ENCODE assay signal across 13 cellular contexts in the genomic region with DNA sequence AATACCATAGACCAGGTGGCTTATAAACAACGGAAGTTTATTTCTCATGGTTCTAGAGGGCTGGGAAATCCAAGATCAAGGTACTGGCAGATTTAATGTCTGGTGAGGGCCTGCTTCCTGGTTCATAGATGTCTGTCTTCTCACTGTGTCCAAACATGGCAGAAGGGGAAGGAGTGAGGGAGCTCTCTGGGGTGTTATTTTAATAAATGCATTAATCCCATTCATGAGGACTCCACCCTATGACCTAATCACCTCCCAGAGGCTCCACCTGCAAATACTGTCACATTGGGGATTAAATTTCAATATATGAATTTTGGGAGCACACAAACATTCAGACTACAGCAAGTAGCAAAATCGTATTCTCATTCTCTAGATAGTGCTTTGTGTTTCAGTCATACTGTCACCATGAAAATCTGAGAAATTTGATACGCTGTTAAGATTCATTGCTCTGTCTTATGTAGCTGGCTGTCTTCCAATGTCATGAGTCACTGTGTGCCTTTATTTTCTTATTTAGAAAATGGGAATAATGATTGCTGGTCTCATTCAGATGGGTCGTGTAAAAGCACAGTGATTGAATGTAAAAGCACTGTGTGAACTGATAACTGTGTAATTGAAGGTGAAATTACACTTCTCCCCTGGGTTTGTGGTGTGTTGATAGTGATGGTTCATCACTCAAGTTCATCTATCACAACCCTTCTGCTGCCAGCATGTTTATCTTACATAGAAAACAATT. TPM values are rescaled to one million over a fixed set of nuclear protein-coding genes. Genes with fewer than 3 reads are reported as not detected.
DNase-seq lines count a peak whose midpoint lies in the region; ATAC-seq and TF ChIP-seq lines count a peak whose summit lies in the region.
"Had no signal": no experiment of that assay in that cellular context is flagged by ENCODE, and none has a peak within 500 bp of the region (broad histone marks: within the 10 kb centered on the region; RNA-seq: fewer than 3 reads in every experiment).

No MANE protein-coding gene starts in this region.

- ATAC-seq in PC-3 (peak; percentile 69), GM18907 (IDR thresholded peaks at IDR 0.05; ENCODE audit: unreplicated experiment) (no peak)

- CTCF ChIA-PET in A673 (lab: Charles Lee) (interaction anchor here (0.6 kb wide), 1 partner anchor 75 kb away, joined by 3 read pairs; no protein-coding TSS in a partner anchor), PC-3 (lab: Charles Lee) (no interaction called here)

- intact Hi-C loops in A673 (cut with micrococcal nuclease; ENCODE audit: unreplicated experiment) (no loop called here), PC-3 (cut with micrococcal nuclease) (no loop called here), head of caudate nucleus (cut with DNase I) (no loop called here), tibial artery (cut with DNase I; ENCODE audit: low total_unique reads) (no loop called here)

- no peaks in the 10 kb centered on the region for H3F3A ChIP-seq in PC-3 (ENCODE audit: low read length, unreplicated experiment)

- DNase-seq in A673 (ENCODE audit: low spot score) (peak; percentile 84), HT-29 (ENCODE audit: low spot score) (peak; percentile 27), PC-3 (peak; percentile 90), fibroblast of gingiva (ENCODE audit: low read depth) (peak; percentile 20), head of caudate nucleus (no peak), tibial artery (no peak), NCI-H187 (lab: John Stamatoyannopoulos, UW) (no peak)
- DNase-seq: left ventricle myocardium inferior, pancreas, RPMI8226 had no signal

- peaks cover 14% of the 10 kb centered on the region; the same call in 1 of the 2 replicates for H4K20me1 ChIP-seq in PC-3 (ENCODE audit: low read length)

- H3K79me2 ChIP-seq in PC-3 (ENCODE audit: low read length): peaks cover 76% of the 10 kb centered on the region

- no peaks in the 10 kb centered on the region for H3K9me3 ChIP-seq in A673 (ENCODE audit: low read depth, low read length, poor library complexity, severe bottlenecking)
- no peaks in the 10 kb centered on the region for H3K9me3 ChIP-seq in PC-3 (ENCODE audit: low read length)
- no peaks in the 10 kb centered on the region for H3K9me3 ChIP-seq in tibial artery
- H3K9me3 ChIP-seq: left ventricle myocardium inferior, pancreas had no signal

- H3K27ac ChIP-seq in A673 (ENCODE audit: low read depth, low read length, poor library complexity, severe bottlenecking): peak overlapping the region; percentile 44
- H3K27ac ChIP-seq in PC-3 (ENCODE audit: low read length): peak overlapping the region; percentile 33
- H3K27ac ChIP-seq in tibial artery: no peak overlapping the region
- H3K27ac ChIP-seq: cardiac muscle cell, left ventricle myocardium inferior, pancreas had no signal

- H2AFZ ChIP-seq in PC-3 (ENCODE audit: low read length): no peak overlapping the region

- H3K9ac ChIP-seq in PC-3 (ENCODE audit: low read length): no peak overlapping the region

- H3K4me1 ChIP-seq in A673 (ENCODE audit: insufficient read depth, low read length, poor library complexity, severe bottlenecking): peaks cover 32% of the 10 kb centered on the region
- H3K4me1 ChIP-seq in PC-3 (ENCODE audit: insufficient read depth, low read length): peaks cover 27% of the 10 kb centered on the region
- H3K4me1 ChIP-seq in tibial artery: peaks cover 0 to 12% (median 5%) of the 10 kb centered on the region in 4 donors

- BruUV-seq in A673 (replicated peaks; lab: Mats Ljungman, UMichigan) (no TSS peak), PC-3 (replicated peaks; lab: Mats Ljungman, UMichigan) (no TSS peak)

- H3K4me3 ChIP-seq in A673 (ENCODE audit: low read depth, low read length, poor library complexity, severe bottlenecking) (no peak overlapping the region), PC-3 (ENCODE audit: low read length) (peak overlapping the region; percentile 11; the same call in 1 of the 2 replicates), tibial artery (no peak overlapping the region)
- H3K4me3 ChIP-seq: cardiac muscle cell, left ventricle myocardium inferior, pancreas had no signal

- H3K36me3 ChIP-seq in A673 (ENCODE audit: insufficient read depth, low read length, poor library complexity, severe bottlenecking) (no peaks in the 10 kb centered on the region), PC-3 (ENCODE audit: low read depth, low read length) (no peaks in the 10 kb centered on the region), tibial artery (no peaks in the 10 kb centered on the region)
- H3K36me3 ChIP-seq: cardiac muscle cell, left ventricle myocardium inferior, pancreas had no signal

- H3K27me3 ChIP-seq in A673 (replicated peaks; ENCODE audit: insufficient read depth, low read depth, low read length, poor library complexity) (no peaks in the 10 kb centered on the region), PC-3 (ENCODE audit: low read length) (no peaks in the 10 kb centered on the region), tibial artery (no peaks in the 10 kb centered on the region)
- H3K27me3 ChIP-seq: cardiac muscle cell, pancreas had no signal

- POLR2A ChIA-PET in A673 (lab: Charles Lee; ENCODE audit: low non-redundant PET) (no interaction called here), PC-3 (lab: Charles Lee; ENCODE audit: unreplicated experiment) (no interaction called here)

- peak overlapping the region; percentile 57 for H3K4me2 ChIP-seq in PC-3 (ENCODE audit: low read length)

- no peaks in the 10 kb centered on the region for H3K9me2 ChIP-seq in PC-3 (replicated peaks; ENCODE audit: low read length)

- no peak for TF ChIP-seq CTCF in A673 (conservative IDR thresholded peaks at IDR 0.05; ENCODE audit: low read depth, low read length)
- no peak for TF ChIP-seq CTCF in PC-3 (conservative IDR thresholded peaks at IDR 0.05; ENCODE audit: low read depth, low read length)
- no peak for TF ChIP-seq CTCF in tibial artery (IDR thresholded peaks at IDR 0.05)

RNA-seq across cellular contexts. Expression of a gene that starts 8.9 kb away (rescaled TPM):
- total RNA-seq in A673 (2021): 0.09 and 0.11 TPM in 2 replicates
- total RNA-seq in HT-29 (2014; rRNA removed; shearing (Covaris generic)): not detected in 2 replicates
- total RNA-seq in PC-3 (2014; rRNA removed): not detected in 2 replicates
- total RNA-seq: cardiac muscle cell, fibroblast of villous mesenchyme, left ventricle myocardium inferior had no signal

RNA-seq across cellular contexts. Expression of a gene that starts 26.8 kb away (rescaled TPM):
- 16.8 and 18.9 TPM in 2 replicates for total RNA-seq in A673 (2021)
- 4.4 and 6.7 TPM in 2 replicates for total RNA-seq in HT-29 (2014; rRNA removed; shearing (Covaris generic))
- 7.1 and 9.0 TPM in 2 replicates for total RNA-seq in PC-3 (2014; rRNA removed)

Comparison
In these comparisons a context has a peak if more than half of its experiments do, and no peak if none do; other contexts are left out.
1. DNase-seq: peak in A673 (single experiment), HT-29 (single experiment), PC-3 (single experiment) and fibroblast of gingiva (single experiment); none in head of caudate nucleus (0 of 42), tibial artery (0 of 2) and NCI-H187 (0 of 2).
2. H3K27ac ChIP-seq: peak in A673 (single experiment) and PC-3 (single experiment); none in tibial artery (0 of 2).